ENCODE assay signal across 1 cellular context in genomic region chr10:3020311-3020710, GRCh38.
TF ChIP-seq lines count a peak whose summit lies in the region.

No MANE protein-coding gene starts in this region.

TF ChIP-seq in H1, 55 proteins besides CTCF, POLR2A, EP300 and RAD21 (continued from another document):
- TF ChIP-seq SIN3A (conservative IDR thresholded peaks at IDR 0.05 in 1 of 2, IDR thresholded peaks at IDR 0.05 in 1 of 2; ENCODE audit: low read depth in 1 of 2, low read length in 2 of 2) (no peak), YY1 (IDR thresholded peaks at IDR 0.05; ENCODE audit: low read depth, low read length) (no peak), CHD1 (IDR thresholded peaks at IDR 0.05; ENCODE audit: low read depth, low read length) (no peak), TAF7 (optimal IDR thresholded peaks at IDR 0.05; ENCODE audit: borderline replicate concordance, low read depth, low read length) (no peak), CHD2 (IDR thresholded peaks at IDR 0.05; ENCODE audit: low read length) (no peak)
